In the genomic region with DNA sequence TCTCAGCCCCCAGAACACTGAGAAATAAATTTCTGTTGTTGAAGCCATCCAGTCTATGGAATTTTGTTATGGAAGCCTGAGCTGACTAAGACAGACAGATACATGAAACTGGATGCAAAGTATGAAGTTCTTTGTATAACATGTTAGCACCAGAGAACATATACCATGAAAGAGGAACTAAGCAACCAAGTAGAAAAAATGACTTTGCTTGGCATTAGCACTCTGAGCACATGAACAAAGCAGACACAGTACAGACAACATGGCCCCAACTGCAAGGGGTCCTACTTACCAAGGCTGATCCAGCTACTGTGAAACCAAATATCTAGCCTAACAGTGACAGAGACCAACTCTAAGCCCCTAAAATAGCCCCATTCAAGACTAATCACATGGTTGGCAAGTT, we compare ENCODE assay signal across 24 cellular contexts. TPM values are rescaled to one million over a fixed set of nuclear protein-coding genes. Genes with fewer than 3 reads are reported as not detected.
A peak's percentile ranks its signal among the peaks of the same experiment; 100 is the strongest.
DNase-seq lines count a peak whose midpoint lies in the region; ATAC-seq, FAIRE-seq and TF ChIP-seq lines count a peak whose summit lies in the region.
"Had no signal": no experiment of that assay in that cellular context is flagged by ENCODE, and none has a peak within 500 bp of the region (broad histone marks: within the 10 kb centered on the region; RNA-seq: fewer than 3 reads in every experiment).

No MANE protein-coding gene starts in this region.

- H3K27me3 Mint-ChIP-seq in activated naive CD4-positive, alpha-beta T cell treated with anti-CD3 and anti-CD28 coated beads, Interleukin-2, amount 10 ng/mL, durations not matched to agents 7 days and 5 days: no peaks in the 10 kb centered on the region
- H3K27me3 Mint-ChIP-seq: central memory CD8-positive, alpha-beta T cell; effector memory CD8-positive, alpha-beta T cell had no signal

- no peak overlapping the region for H3K23ac ChIP-seq in trophoblast cell (ENCODE audit: low read length)

- H4K20me1 ChIP-seq in osteoblast (ENCODE audit: insufficient read depth, low read length) (peaks cover 16% of the 10 kb centered on the region), mammary epithelial cell (ENCODE audit: insufficient read depth, low read length) (no peaks in the 10 kb centered on the region)

- no peak overlapping the region for H2AK5ac ChIP-seq in trophoblast cell (ENCODE audit: low read length)

- H3K9me3 Mint-ChIP-seq in activated naive CD4-positive, alpha-beta T cell treated with anti-CD3 and anti-CD28 coated beads, Interleukin-2, amount 10 ng/mL, durations not matched to agents 7 days and 5 days: peaks cover 4% of the 10 kb centered on the region
- H3K9me3 Mint-ChIP-seq: central memory CD8-positive, alpha-beta T cell; effector memory CD8-positive, alpha-beta T cell had no signal

- intact Hi-C loops in mammary epithelial cell (cut with micrococcal nuclease): no loop called here

- in situ Hi-C loops in mammary epithelial cell (cut with MboI; ENCODE audit: low sequenced_read_pairs in 2 of 2): no loop called here

- peaks cover 7% of the 10 kb centered on the region for H3K79me2 ChIP-seq in trophoblast cell (ENCODE audit: control insufficient read depth, insufficient read depth, low read length, poor library complexity)
- H3K79me2 ChIP-seq in osteoblast (ENCODE audit: insufficient read depth, low read length): peaks cover 99% of the 10 kb centered on the region
- peaks cover 98% of the 10 kb centered on the region for H3K79me2 ChIP-seq in mammary epithelial cell (ENCODE audit: insufficient read depth, low read length)

- peak; percentile 92 for ATAC-seq in GM18868 (IDR thresholded peaks at IDR 0.05; ENCODE audit: unreplicated experiment)
- peak; percentile 64 for ATAC-seq in GM21825 (IDR thresholded peaks at IDR 0.05; ENCODE audit: unreplicated experiment)
- ATAC-seq in HG03342 (IDR thresholded peaks at IDR 0.05; ENCODE audit: unreplicated experiment): peak; percentile 74
- ATAC-seq: effector memory CD8-positive, alpha-beta T cell; stimulated activated naive CD8-positive, alpha-beta T cell treated with anti-CD3 and anti-CD28 coated beads, Interleukin-15, Interleukin-2, amounts not matched to agents 100 U/mL and 50 U/mL, for 24 hours had no signal

- H3K9me3 ChIP-seq in trophoblast cell (ENCODE audit: insufficient read depth, low read depth, low read length) (peaks cover 2% of the 10 kb centered on the region), osteoblast (ENCODE audit: low read depth, low read length) (no peaks in the 10 kb centered on the region), mammary epithelial cell (replicated peaks; ENCODE audit: insufficient read depth, low read length) (no peaks in the 10 kb centered on the region)
- H3K9me3 ChIP-seq: upper lobe of left lung had no signal

- H3K27ac ChIP-seq in trophoblast cell (ENCODE audit: low read depth, low read length) (no peak overlapping the region), osteoblast (ENCODE audit: low read depth, low read length) (no peak overlapping the region), mammary epithelial cell (ENCODE audit: insufficient read depth, low read depth, low read length) (no peak overlapping the region)
- H3K27ac ChIP-seq: neural progenitor cell, upper lobe of left lung had no signal

- H3K4me3 Mint-ChIP-seq in activated naive CD4-positive, alpha-beta T cell treated with anti-CD3 and anti-CD28 coated beads, Interleukin-2, amount 10 ng/mL, durations not matched to agents 7 days and 5 days: no peak overlapping the region
- H3K4me3 Mint-ChIP-seq: central memory CD8-positive, alpha-beta T cell; effector memory CD8-positive, alpha-beta T cell; mesothelial cell of epicardium; neural progenitor cell had no signal

- H3K4me1 Mint-ChIP-seq in activated naive CD4-positive, alpha-beta T cell treated with anti-CD3 and anti-CD28 coated beads, Interleukin-2, amount 10 ng/mL, durations not matched to agents 7 days and 5 days: no peaks in the 10 kb centered on the region
- H3K4me1 Mint-ChIP-seq: mesothelial cell of epicardium had no signal

- no peak for DNase-seq in trophoblast cell
- no peak for DNase-seq in osteoblast (ENCODE audit: insufficient read length, low spot score, missing footprints)
- DNase-seq in D721Med (ENCODE audit: insufficient read length, low spot score): no peak
- no peak for DNase-seq in mammary epithelial cell
- DNase-seq in activated naive CD4-positive, alpha-beta T cell treated with anti-CD3 and anti-CD28 coated beads, Interleukin-2, amount 10 ng/mL, durations not matched to agents 7 days and 5 days: no peak
- DNase-seq: activated effector memory CD4-positive, alpha-beta T cell treated with anti-CD3 and anti-CD28 coated beads, Interleukin-2, amount 50 U/mL, for 16 hours; amygdala; BE2C; DMS 273 treated with DMSO at 0.1 percent for 48 hours; effector memory CD8-positive, alpha-beta T cell; hippocampal formation; kidney glomerular epithelial cell; NCI-H1105; Right ventricle myocardium superior; stimulated activated CD4-positive, alpha-beta T cell treated with anti-CD3 and anti-CD28 coated beads, Interleukin-12 subunit alpha, Interleukin-12 subunit beta, amount 100 ng/mL, for 4 hours; stimulated activated naive CD8-positive, alpha-beta T cell treated with anti-CD3 and anti-CD28 coated beads, Interleukin-15, Interleukin-2, amounts not matched to agents 100 U/mL and 50 U/mL, for 24 hours; T-helper 2 cell; upper lobe of left lung had no signal

- H3K14ac ChIP-seq in trophoblast cell (ENCODE audit: low read length): no peak overlapping the region

- H2AFZ ChIP-seq in trophoblast cell (ENCODE audit: insufficient read depth, low read length, poor library complexity) (no peak overlapping the region), osteoblast (ENCODE audit: low read length) (no peak overlapping the region), mammary epithelial cell (ENCODE audit: low read depth, low read length) (no peak overlapping the region)
- H2AFZ ChIP-seq: neural progenitor cell had no signal

- no peak overlapping the region for H4K91ac ChIP-seq in trophoblast cell (ENCODE audit: low read depth, low read length)

- H2BK12ac ChIP-seq in trophoblast cell (ENCODE audit: low read length): no peak overlapping the region

- CTCF ChIA-PET in mammary epithelial cell (lab: Charles Lee; ENCODE audit: low non-redundant PET): no interaction called here
- CTCF ChIA-PET in activated naive CD4-positive, alpha-beta T cell treated with anti-CD3 and anti-CD28 coated beads, Interleukin-2, amount 10 ng/mL, durations not matched to agents 7 days and 5 days (lab: Charles Lee): interaction anchor here (0.6 kb wide), 1 partner anchor 277 kb away, joined by 5 read pairs; no protein-coding TSS in a partner anchor

- no peak overlapping the region for H4K12ac ChIP-seq in trophoblast cell (ENCODE audit: low read depth, low read length)

- H3K4me3 ChIP-seq in trophoblast cell (ENCODE audit: low read depth, low read length) (no peak overlapping the region), osteoblast (ENCODE audit: insufficient read depth, low read length) (no peak overlapping the region), mammary epithelial cell (replicated peaks in 1 of 3; ENCODE audit: insufficient read depth in 1 of 3, low read depth in 2 of 3, low read length in 3 of 3) (no peak overlapping the region)
- H3K4me3 ChIP-seq: neural progenitor cell, upper lobe of left lung had no signal

- H3K18ac ChIP-seq in trophoblast cell (ENCODE audit: low read length): no peak overlapping the region

- H3K4ac ChIP-seq in trophoblast cell (ENCODE audit: low read depth, low read length): peak overlapping the region; percentile 58

- H3K27me3 ChIP-seq in trophoblast cell (ENCODE audit: insufficient read depth, low read length): no peaks in the 10 kb centered on the region
- no peaks in the 10 kb centered on the region for H3K27me3 ChIP-seq in osteoblast (ENCODE audit: insufficient read depth, low read length)
- H3K27me3 ChIP-seq in mammary epithelial cell (ENCODE audit: insufficient read depth, low read length): no peaks in the 10 kb centered on the region
- H3K27me3 ChIP-seq: BE2C, neural progenitor cell, upper lobe of left lung had no signal

- H3K4me1 ChIP-seq in trophoblast cell (ENCODE audit: control insufficient read depth in 1 of 2, insufficient read depth in 2 of 2, low read length in 2 of 2) (no peaks in the 10 kb centered on the region), osteoblast (ENCODE audit: insufficient read depth, low read length) (no peaks in the 10 kb centered on the region), mammary epithelial cell (ENCODE audit: insufficient read depth, low read length) (no peaks in the 10 kb centered on the region)
- H3K4me1 ChIP-seq: BE2C had no signal

- H2BK120ac ChIP-seq in trophoblast cell (ENCODE audit: insufficient read depth, low read length, poor library complexity): no peak overlapping the region

- no peak for FAIRE-seq in D721Med (lab: Jason Lieb, UNC)

- H3K27ac Mint-ChIP-seq in activated naive CD4-positive, alpha-beta T cell treated with anti-CD3 and anti-CD28 coated beads, Interleukin-2, amount 10 ng/mL, durations not matched to agents 7 days and 5 days: no peak overlapping the region
- H3K27ac Mint-ChIP-seq: mesothelial cell of epicardium, neural progenitor cell had no signal

- no TSS peak for BruUV-seq in mammary epithelial cell (replicated peaks; lab: Mats Ljungman, UMichigan)

- peaks cover 30% of the 10 kb centered on the region for H3K36me3 Mint-ChIP-seq in activated naive CD4-positive, alpha-beta T cell treated with anti-CD3 and anti-CD28 coated beads, Interleukin-2, amount 10 ng/mL, durations not matched to agents 7 days and 5 days

- dilution Hi-C loops in mammary epithelial cell (cut with HindIII; ENCODE audit: low sequenced_read_pairs): no loop called here

- no peak overlapping the region for H4K8ac ChIP-seq in trophoblast cell (ENCODE audit: low read depth, low read length)

- no peak overlapping the region for H2BK5ac ChIP-seq in trophoblast cell (ENCODE audit: low read depth, low read length, poor library complexity)

- no peak for TF ChIP-seq CTCF in osteoblast (IDR thresholded peaks at IDR 0.05; ENCODE audit: extremely low read depth, low read depth, low read length)
- no peak for TF ChIP-seq CTCF in D721Med (IDR thresholded peaks at IDR 0.05; ENCODE audit: insufficient read depth, missing control alignments)
- no peak for TF ChIP-seq CTCF in mammary epithelial cell (conservative IDR thresholded peaks at IDR 0.05 in 1 of 2, IDR thresholded peaks at IDR 0.05 in 1 of 2; ENCODE audit: extremely low read depth in 1 of 2, insufficient read depth in 1 of 2, low read depth in 1 of 2, low read length in 2 of 2)

- H3K9ac ChIP-seq in trophoblast cell (ENCODE audit: low read length): no peak overlapping the region
- no peak overlapping the region for H3K9ac ChIP-seq in mammary epithelial cell (ENCODE audit: insufficient read depth, low read length)
- H3K9ac ChIP-seq: neural progenitor cell had no signal

- H3K4me2 ChIP-seq in trophoblast cell (ENCODE audit: low read length) (no peak overlapping the region), osteoblast (ENCODE audit: insufficient read depth, low read length) (no peak overlapping the region), mammary epithelial cell (ENCODE audit: insufficient read depth, low read depth, low read length) (no peak overlapping the region)
- H3K4me2 ChIP-seq: neural progenitor cell had no signal

- H3K36me3 ChIP-seq in trophoblast cell (ENCODE audit: control insufficient read depth in 1 of 2, insufficient read depth in 2 of 2, low read length in 2 of 2) (no peaks in the 10 kb centered on the region), osteoblast (ENCODE audit: insufficient read depth, low read length) (no peaks in the 10 kb centered on the region), mammary epithelial cell (ENCODE audit: insufficient read depth, low read length) (no peaks in the 10 kb centered on the region)
- H3K36me3 ChIP-seq: neural progenitor cell had no signal

- no peaks in the 10 kb centered on the region for H3K79me1 ChIP-seq in trophoblast cell (ENCODE audit: low read length)

RNA-seq across cellular contexts. Expression of gene EXOC5, which starts 13.8 kb away (rescaled TPM):
- polyA plus RNA-seq in trophoblast cell (2013): 41.3 and 45.6 TPM in 2 replicates
- 78.1 and 80.3 TPM in 2 replicates for total RNA-seq in osteoblast
- total RNA-seq in mammary epithelial cell: 10 to 100 TPM; 67.0 to 78.8 TPM
- polyA plus RNA-seq in mammary epithelial cell: 24.1 TPM
- 27.3 TPM for polyA minus RNA-seq in mammary epithelial cell

RNA-seq across cellular contexts. Expression of gene AP5M1, which starts 13.9 kb away (rescaled TPM):
- polyA plus RNA-seq in trophoblast cell (2013): 21.5 and 22.2 TPM in 2 replicates
- 23.5 and 25.0 TPM in 2 replicates for total RNA-seq in osteoblast
- 10 to 100 TPM; 33.7 to 35.6 TPM for total RNA-seq in mammary epithelial cell
- polyA plus RNA-seq in mammary epithelial cell: 21.5 TPM
- polyA minus RNA-seq in mammary epithelial cell: 70.5 TPM
